ENCODE assay signal across 14 cellular contexts in the genomic region with DNA sequence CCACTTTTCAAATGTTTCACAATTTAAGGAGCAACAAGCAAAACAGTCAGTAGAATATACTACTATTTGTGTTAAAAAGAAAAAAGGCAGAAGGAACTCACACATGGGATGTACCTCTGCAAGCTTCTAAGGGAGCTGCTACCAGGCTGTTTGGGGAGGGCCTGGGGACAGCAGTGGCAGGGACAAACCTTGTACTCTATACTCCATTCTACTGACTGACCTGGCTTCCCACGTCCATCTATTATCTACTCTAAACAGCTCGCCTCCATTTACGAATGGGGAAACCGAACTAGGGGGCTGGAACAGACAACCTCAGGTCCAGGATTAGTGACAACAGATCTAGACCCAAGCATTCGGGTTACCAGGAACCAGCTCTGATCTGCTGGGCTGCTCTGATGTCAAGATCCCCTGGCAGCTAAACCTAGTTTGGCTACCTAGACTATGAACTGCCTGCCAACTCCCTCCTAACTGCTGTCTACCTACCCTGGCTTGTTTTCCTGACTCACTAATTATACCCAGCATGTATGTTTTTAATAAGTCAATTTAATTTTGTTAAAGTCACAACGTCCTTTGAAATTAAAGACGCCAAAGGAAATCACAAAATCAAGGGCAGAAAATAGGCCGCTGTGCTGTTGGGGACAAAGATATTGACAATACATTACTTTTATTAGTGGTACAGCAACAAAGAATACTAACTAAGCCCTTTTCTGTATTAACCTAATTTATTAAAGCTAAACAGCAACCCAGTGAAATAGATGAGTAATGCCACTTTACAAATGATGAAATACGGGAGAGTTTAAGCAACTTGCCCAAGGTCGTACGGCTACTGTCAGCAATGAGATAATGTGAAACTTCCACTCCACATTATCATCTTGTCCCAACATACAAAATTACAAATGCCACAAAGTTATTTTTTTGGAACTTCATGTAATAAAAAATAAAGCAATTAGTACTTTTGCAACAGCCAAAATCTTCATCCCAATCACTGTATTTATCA. TPM values are rescaled to one million over a fixed set of nuclear protein-coding genes. Genes with fewer than 3 reads are reported as not detected.
DNase-seq lines count a peak whose midpoint lies in the region; ATAC-seq, FAIRE-seq and TF ChIP-seq lines count a peak whose summit lies in the region.
"Had no signal": no experiment of that assay in that cellular context is flagged by ENCODE, and none has a peak within 500 bp of the region (broad histone marks: within the 10 kb centered on the region; RNA-seq: fewer than 3 reads in every experiment).

No MANE protein-coding gene starts in this region.

- peaks cover 6% of the 10 kb centered on the region for H3K36me3 Mint-ChIP-seq in CD4-positive, alpha-beta T cell (ENCODE audit: low read depth)
- H3K36me3 Mint-ChIP-seq: activated naive CD4-positive, alpha-beta T cell treated with anti-CD3 and anti-CD28 coated beads, Interleukin-2, amount 50 U/mL, for 24 hours had no signal

- no peaks in the 10 kb centered on the region for H3K9me3 Mint-ChIP-seq in CD4-positive, alpha-beta T cell
- H3K9me3 Mint-ChIP-seq: activated naive CD4-positive, alpha-beta T cell treated with anti-CD3 and anti-CD28 coated beads, Interleukin-2, amount 50 U/mL, for 24 hours had no signal

- intact Hi-C loops in CD4-positive, alpha-beta T cell (cut with DNase I, micrococcal nuclease): no loop called here
- intact Hi-C loops in pancreas (cut with DNase I): no loop called here

- H3K4me3 ChIP-seq in adipocyte (ENCODE audit: low read length): peak overlapping the region; percentile 15
- H3K4me3 ChIP-seq in cardiac muscle cell: no peak overlapping the region
- H3K4me3 ChIP-seq in pancreas: no peak overlapping the region

- no peak for DNase-seq in CD4-positive, alpha-beta T cell
- peak; percentile 45 for DNase-seq in adipocyte (ENCODE audit: low read depth)
- peak in 1 of 2 donors; percentile 47 for DNase-seq in cardiac muscle cell (ENCODE audit: low read depth in 1 of 2, low spot score in 1 of 2)
- DNase-seq in pancreas: no peak
- no peak for DNase-seq in HTR-8/SVneo (ENCODE audit: insufficient read length, low spot score)
- DNase-seq in OCI-M2 (lab: John Stamatoyannopoulos, UW; ENCODE audit: unreplicated experiment): no peak
- DNase-seq in NCI-H2171 treated with DMSO at 0.1 percent for 48 hours (lab: John Stamatoyannopoulos, UW): no peak
- DNase-seq: foreskin melanocyte; GDM1; kidney glomerular epithelial cell; NCI-H1105 treated with DMSO at 0.1 percent for 48 hours; stimulated activated CD8-positive, alpha-beta memory T cell treated with anti-CD3 and anti-CD28 coated beads, Interleukin-4, amount 100 ng/mL, for 48 hours had no signal

- no peak overlapping the region for H3K27ac ChIP-seq in CD4-positive, alpha-beta T cell (ENCODE audit: low read depth, low read length)
- H3K27ac ChIP-seq in cardiac muscle cell (peak overlapping the region; percentile 22), pancreas (peak overlapping the region in 2 of 4 donors; percentile 30 to 98)

- no peaks in the 10 kb centered on the region for H3K27me3 ChIP-seq in CD4-positive, alpha-beta T cell (ENCODE audit: control insufficient read depth, insufficient read depth, low read length)
- H3K27me3 ChIP-seq in adipocyte (replicated peaks; ENCODE audit: control insufficient read depth, insufficient read depth, low read length) (no peaks in the 10 kb centered on the region), cardiac muscle cell (no peaks in the 10 kb centered on the region), pancreas (no peaks in the 10 kb centered on the region)

- peak overlapping the region; percentile 20 for H3K4me3 Mint-ChIP-seq in CD4-positive, alpha-beta T cell
- H3K4me3 Mint-ChIP-seq: activated naive CD4-positive, alpha-beta T cell treated with anti-CD3 and anti-CD28 coated beads, Interleukin-2, amount 50 U/mL, for 24 hours had no signal

- H3K9me3 ChIP-seq in CD4-positive, alpha-beta T cell (ENCODE audit: control insufficient read depth, low read length): no peaks in the 10 kb centered on the region
- no peaks in the 10 kb centered on the region for H3K9me3 ChIP-seq in adipocyte (ENCODE audit: control insufficient read depth, low read length)
- no peaks in the 10 kb centered on the region for H3K9me3 ChIP-seq in cardiac muscle cell (ENCODE audit: low read depth)
- H3K9me3 ChIP-seq in pancreas: no peaks in the 10 kb centered on the region

- H3K36me3 ChIP-seq in adipocyte (ENCODE audit: control insufficient read depth, insufficient read depth, low read length, severe bottlenecking): peaks cover 10% of the 10 kb centered on the region
- H3K36me3 ChIP-seq in cardiac muscle cell: no peaks in the 10 kb centered on the region
- H3K36me3 ChIP-seq in pancreas: no peaks in the 10 kb centered on the region

- H3K9ac ChIP-seq in adipocyte (ENCODE audit: low read length): peak overlapping the region; percentile 33

- ATAC-seq in CD4-positive, alpha-beta T cell (ENCODE audit: poor library complexity): no peak
- ATAC-seq in pancreas: peak; percentile 27 to 41 (median 30)
- ATAC-seq in GM21723 (IDR thresholded peaks at IDR 0.05; ENCODE audit: unreplicated experiment): no peak

- no peak overlapping the region for H3K27ac Mint-ChIP-seq in CD4-positive, alpha-beta T cell
- H3K27ac Mint-ChIP-seq: activated naive CD4-positive, alpha-beta T cell treated with anti-CD3 and anti-CD28 coated beads, Interleukin-2, amount 50 U/mL, for 24 hours had no signal

- H3K4me1 Mint-ChIP-seq in CD4-positive, alpha-beta T cell (ENCODE audit: low read depth): peaks cover 83% of the 10 kb centered on the region

- WGBS in pancreas, 2 donors: 41 to 42% methylated on average over 11 of the region's 11 CpGs

- TF ChIP-seq CTCF in CD4-positive, alpha-beta T cell (IDR thresholded peaks at IDR 0.05): no peak
- TF ChIP-seq CTCF in cardiac muscle cell (IDR thresholded peaks at IDR 0.05; ENCODE audit: low read depth, low read length) (no peak), pancreas (IDR thresholded peaks at IDR 0.05) (no peak)

- CTCF ChIA-PET in CD4-positive, alpha-beta T cell (lab: Charles Lee): interaction anchor here (0.6 to 1.0 kb wide), 2 partner anchors 9 to 14 kb away, joined by 3 to 4 read pairs; no protein-coding TSS in a partner anchor

- FAIRE-seq in pancreas (lab: Jason Lieb, UNC): no peak
- FAIRE-seq in HTR-8/SVneo (lab: Jason Lieb, UNC): no peak

- H3K27me3 Mint-ChIP-seq in CD4-positive, alpha-beta T cell: no peaks in the 10 kb centered on the region
- H3K27me3 Mint-ChIP-seq: activated naive CD4-positive, alpha-beta T cell treated with anti-CD3 and anti-CD28 coated beads, Interleukin-2, amount 50 U/mL, for 24 hours had no signal

- POLR2A ChIA-PET in CD4-positive, alpha-beta T cell (lab: Charles Lee): no interaction called here

- peaks cover 66% of the 10 kb centered on the region for H3K4me1 ChIP-seq in adipocyte (ENCODE audit: control insufficient read depth, insufficient read depth, low read length)
- peaks cover 42% of the 10 kb centered on the region for H3K4me1 ChIP-seq in cardiac muscle cell (ENCODE audit: low read depth)
- H3K4me1 ChIP-seq in pancreas: peaks cover 17 to 58% (median 44%) of the 10 kb centered on the region in 3 donors

RNA-seq across cellular contexts. Expression of gene PSAP, which starts 5.3 kb away (rescaled TPM):
- total RNA-seq in CD4-positive, alpha-beta T cell: 100 to 1,000 TPM; 191 to 206 TPM
- total RNA-seq in cardiac muscle cell (554 and 624 TPM in 2 replicates), pancreas (100 to 1,000 TPM; 301 to 781 (median 358) TPM)
- polyA plus RNA-seq in cardiac muscle cell (844 and 1,063 TPM in 2 replicates), pancreas (100 to 1,000 TPM; 225 to 473 TPM)

Comparison
In these comparisons a context has a peak if more than half of its experiments do, and no peak if none do; other contexts are left out.
1. ATAC-seq: peak in pancreas (4 of 4); none in CD4-positive, alpha-beta T cell (single experiment) and GM21723 (single experiment).